15 cellular contexts compared by ENCODE assay signal in genomic region chr2:128308284-128308731, GRCh38. TPM values are rescaled to one million over a fixed set of nuclear protein-coding genes. Genes with fewer than 3 reads are reported as not detected.
DNase-seq lines count a peak whose midpoint lies in the region; ATAC-seq and TF ChIP-seq lines count a peak whose summit lies in the region.
"Had no signal": no experiment of that assay in that cellular context is flagged by ENCODE, and none has a peak within 500 bp of the region (broad histone marks: within the 10 kb centered on the region; RNA-seq: fewer than 3 reads in every experiment).

No MANE protein-coding gene starts in this region.

- in situ Hi-C loops in GM13976 (cut with MboI; ENCODE audit: low sequenced_read_pairs, unreplicated experiment), result no loop called here

- DNase-seq in Right ventricle myocardium inferior (ENCODE audit: missing footprints) (peak; percentile 71), cardiac septum (ENCODE audit: low spot score) (no peak), left cardiac atrium (peak; percentile 31), osteoblast (ENCODE audit: insufficient read length, low spot score, missing footprints) (peak; percentile 63), aorta (peak; percentile 64 to 79), NCI-H1436 (lab: John Stamatoyannopoulos, UW) (no peak), GM13976 (ENCODE audit: low spot score) (no peak), SHP77 (lab: John Stamatoyannopoulos, UW) (no peak)
- DNase-seq: activated CD4-positive, alpha-beta T cell treated with anti-CD3 and anti-CD28 coated beads for 36 hours; activated T-cell treated with anti-CD3 and anti-CD28 coated beads, Interleukin-2, amount 50 U/mL, for 72 hours; brain microvascular endothelial cell; NCI-H1105 treated with DMSO at 0.1 percent for 48 hours; NCI-H2227 treated with DMSO at 0.1 percent for 48 hours; OCI-M1; testis had no signal

- no peak overlapping the region for H3K27ac ChIP-seq in osteoblast (ENCODE audit: low read depth, low read length)
- no peak overlapping the region for H3K27ac ChIP-seq in aorta (ENCODE audit: low read depth in 1 of 2, low read length in 2 of 2)
- H3K27ac ChIP-seq: brain microvascular endothelial cell had no signal

- 75% methylated on average over 5 of the region's 5 CpGs for WGBS in aorta, 2 donors

- no peak for ATAC-seq in Right ventricle myocardium inferior
- ATAC-seq in left cardiac atrium, result no peak
- no peak for ATAC-seq in aorta (ENCODE audit: low FRiP score)
- ATAC-seq: activated CD4-positive, alpha-beta T cell treated with anti-CD3 and anti-CD28 coated beads for 36 hours; activated T-cell treated with anti-CD3 and anti-CD28 coated beads, Interleukin-2, amount 50 U/mL, for 72 hours had no signal

- H3K36me3 ChIP-seq in osteoblast (ENCODE audit: insufficient read depth, low read length) (no peaks in the 10 kb centered on the region), aorta (ENCODE audit: control insufficient read depth in 1 of 2, insufficient read depth in 2 of 2, low read length in 1 of 2) (no peaks in the 10 kb centered on the region)
- H3K36me3 ChIP-seq: brain microvascular endothelial cell had no signal

- TF ChIP-seq CTCF in osteoblast (IDR thresholded peaks at IDR 0.05; ENCODE audit: extremely low read depth, low read depth, low read length) (no peak), GM13976 (IDR thresholded peaks at IDR 0.05; ENCODE audit: borderline replicate concordance, control extremely low read depth, extremely low read depth, insufficient read depth, missing control alignments) (no peak)

- H3K4me1 ChIP-seq in osteoblast (ENCODE audit: insufficient read depth, low read length) (peaks cover 32% of the 10 kb centered on the region), aorta (ENCODE audit: control insufficient read depth in 1 of 2, insufficient read depth in 2 of 2, low read length in 2 of 2) (no peaks in the 10 kb centered on the region)

- H4K20me1 ChIP-seq in osteoblast (ENCODE audit: insufficient read depth, low read length), result peaks cover 30% of the 10 kb centered on the region

- H3K27me3 ChIP-seq in osteoblast (ENCODE audit: insufficient read depth, low read length), result no peaks in the 10 kb centered on the region
- H3K27me3 ChIP-seq in aorta (ENCODE audit: control insufficient read depth in 1 of 2, insufficient read depth in 2 of 2, low read length in 1 of 2), result no peaks in the 10 kb centered on the region
- H3K27me3 ChIP-seq: brain microvascular endothelial cell, testis had no signal

- peaks cover 38% of the 10 kb centered on the region for H3K79me2 ChIP-seq in osteoblast (ENCODE audit: insufficient read depth, low read length)

- H3K4me2 ChIP-seq in osteoblast (ENCODE audit: insufficient read depth, low read length), result no peak overlapping the region

- intact Hi-C loops in Right ventricle myocardium inferior (cut with DNase I), result loop anchor here (5.0 kb wide), 1 partner anchor 126 kb away; no protein-coding TSS in a partner anchor
- intact Hi-C loops in cardiac septum (cut with DNase I), result no loop called here
- intact Hi-C loops in left cardiac atrium (cut with DNase I), result no loop called here
- intact Hi-C loops in aorta (cut with DNase I), result no loop called here

- no peak overlapping the region for H2AFZ ChIP-seq in osteoblast (ENCODE audit: low read length)

- no peaks in the 10 kb centered on the region for H3K9me3 ChIP-seq in osteoblast (ENCODE audit: low read depth, low read length)
- H3K9me3 ChIP-seq in aorta (ENCODE audit: control insufficient read depth, low read length), result no peaks in the 10 kb centered on the region
- H3K9me3 ChIP-seq: testis had no signal

- H3K4me3 ChIP-seq in osteoblast (ENCODE audit: insufficient read depth, low read length), result no peak overlapping the region
- no peak overlapping the region for H3K4me3 ChIP-seq in aorta (ENCODE audit: low read length in 2 of 2)
- H3K4me3 ChIP-seq: testis had no signal

RNA-seq across cellular contexts. Expression of gene HS6ST1, which starts 10.4 kb away (rescaled TPM):
- total RNA-seq in Right ventricle myocardium inferior (34.9 TPM), cardiac septum (14.4 TPM), left cardiac atrium (10 to 100 TPM; 14.3 to 19.3 TPM), osteoblast (16.5 and 18.8 TPM in 2 replicates), aorta (10 to 100 TPM; 14.7 to 17.4 TPM)
- 1 to 10 TPM; 3.0 to 3.1 TPM for polyA plus RNA-seq in aorta

Comparison
In these comparisons a context has a peak if more than half of its experiments do, and no peak if none do; other contexts are left out.
1. DNase-seq: peak in Right ventricle myocardium inferior (single experiment), left cardiac atrium (single experiment), osteoblast (single experiment) and aorta (2 of 2); none in cardiac septum (single experiment), NCI-H1436 (single experiment), GM13976 (single experiment) and SHP77 (0 of 2).